In genomic region chr15:52879862-52880261, GRCh38 we compare ENCODE assay signal across 14 cellular contexts.
A peak's percentile ranks its signal among the peaks of the same experiment; 100 is the strongest.
DNase-seq lines count a peak whose midpoint lies in the region; ATAC-seq and TF ChIP-seq lines count a peak whose summit lies in the region.
"Had no signal": no experiment of that assay in that cellular context is flagged by ENCODE, and none has a peak within 500 bp of the region (broad histone marks: within the 10 kb centered on the region; RNA-seq: fewer than 3 reads in every experiment).

No MANE protein-coding gene starts in this region.

- in situ Hi-C loops in mammary epithelial cell (cut with MboI; ENCODE audit: low sequenced_read_pairs in 2 of 2) = no loop called here

- POLR2A ChIA-PET in WTC11 (lab: Charles Lee) = no interaction called here

- dilution Hi-C loops in mammary epithelial cell (cut with HindIII; ENCODE audit: low sequenced_read_pairs) = no loop called here

- H3K9ac ChIP-seq in neural progenitor cell (no peak overlapping the region), mammary epithelial cell (ENCODE audit: insufficient read depth, low read length) (no peak overlapping the region)
- H3K9ac ChIP-seq: BLaER1 treated with 17β-estradiol and CSF1 and Interleukin-3, amounts not matched to agents 10 nM and 100 nM had no signal

- peak; percentile 35 to 68 for DNase-seq in NCI-H524 (lab: John Stamatoyannopoulos, UW)
- no peak for DNase-seq in NCI-H524 treated with DMSO at 0.1 percent for 48 hours (lab: John Stamatoyannopoulos, UW)
- no peak for DNase-seq in WTC11 (ENCODE audit: low spot score)
- DNase-seq in neural progenitor cell (ENCODE audit: low spot score) = no peak
- DNase-seq in mammary epithelial cell = no peak
- DNase-seq: Calu3; CD8-positive, alpha-beta T cell; GOT3; H9 had no signal

- H3K27ac ChIP-seq in neural progenitor cell = no peak overlapping the region
- H3K27ac ChIP-seq in mammary epithelial cell (ENCODE audit: insufficient read depth, low read depth, low read length) = no peak overlapping the region
- H3K27ac ChIP-seq: BLaER1 treated with 17β-estradiol and CSF1 and Interleukin-3, amounts not matched to agents 10 nM and 100 nM had no signal

- H3K4me3 ChIP-seq in neural progenitor cell (no peak overlapping the region), mammary epithelial cell (replicated peaks in 1 of 3; ENCODE audit: insufficient read depth in 1 of 3, low read depth in 2 of 3, low read length in 3 of 3) (no peak overlapping the region)
- H3K4me3 ChIP-seq: BLaER1 treated with 17β-estradiol and CSF1 and Interleukin-3, amounts not matched to agents 10 nM and 100 nM had no signal

- BruUV-seq in mammary epithelial cell (replicated peaks; lab: Mats Ljungman, UMichigan) = no TSS peak

- H3K27me3 ChIP-seq in neural progenitor cell (no peaks in the 10 kb centered on the region), mammary epithelial cell (ENCODE audit: insufficient read depth, low read length) (no peaks in the 10 kb centered on the region)
- H3K27me3 ChIP-seq: BLaER1 treated with 17β-estradiol and CSF1 and Interleukin-3, amounts not matched to agents 10 nM and 100 nM had no signal

- intact Hi-C loops in mammary epithelial cell (cut with micrococcal nuclease) = no loop called here

- H3K9me3 Mint-ChIP-seq in WTC11 (no peaks in the 10 kb centered on the region), neural progenitor cell (no peaks in the 10 kb centered on the region)
- H3K9me3 Mint-ChIP-seq: CD8-positive, alpha-beta T cell; H9 had no signal

- ATAC-seq in WTC11 (peak; percentile 66), GM19463 (IDR thresholded peaks at IDR 0.05; ENCODE audit: unreplicated experiment) (no peak), HG03342 (IDR thresholded peaks at IDR 0.05; ENCODE audit: unreplicated experiment) (no peak)
- ATAC-seq: CD8-positive, alpha-beta T cell; HepG2 had no signal

- TF ChIP-seq CTCF in WTC11 (IDR thresholded peaks at IDR 0.05) (no peak), neural progenitor cell (IDR thresholded peaks at IDR 0.05) (no peak), mammary epithelial cell (conservative IDR thresholded peaks at IDR 0.05 in 1 of 2, IDR thresholded peaks at IDR 0.05 in 1 of 2; ENCODE audit: extremely low read depth in 1 of 2, insufficient read depth in 1 of 2, low read depth in 1 of 2, low read length in 2 of 2) (no peak)

- H3K4me2 ChIP-seq in neural progenitor cell = no peak overlapping the region
- H3K4me2 ChIP-seq in mammary epithelial cell (ENCODE audit: insufficient read depth, low read depth, low read length) = no peak overlapping the region
- H3K4me2 ChIP-seq: BLaER1 treated with 17β-estradiol and CSF1 and Interleukin-3, amounts not matched to agents 10 nM and 100 nM had no signal

- CTCF ChIA-PET in WTC11 (lab: Charles Lee) (interaction anchor here (0.6 kb wide), 1 partner anchor 97 kb away, joined by 3 read pairs; no protein-coding TSS in a partner anchor), mammary epithelial cell (lab: Charles Lee; ENCODE audit: low non-redundant PET) (no interaction called here)

- H4K20me1 ChIP-seq in neural progenitor cell (ENCODE audit: low read depth) = no peaks in the 10 kb centered on the region
- H4K20me1 ChIP-seq in mammary epithelial cell (ENCODE audit: insufficient read depth, low read length) = no peaks in the 10 kb centered on the region
- H4K20me1 ChIP-seq: BLaER1 treated with 17β-estradiol and CSF1 and Interleukin-3, amounts not matched to agents 10 nM and 100 nM had no signal

- H3K27me3 Mint-ChIP-seq in WTC11 (ENCODE audit: low read depth) (no peaks in the 10 kb centered on the region; the same call in 1 of the 2 replicates), neural progenitor cell (ENCODE audit: insufficient read depth, low read depth) (peaks cover 5% of the 10 kb centered on the region)

- H3K36me3 ChIP-seq in neural progenitor cell (no peaks in the 10 kb centered on the region), mammary epithelial cell (ENCODE audit: insufficient read depth, low read length) (no peaks in the 10 kb centered on the region)
- H3K36me3 ChIP-seq: BLaER1 treated with 17β-estradiol and CSF1 and Interleukin-3, amounts not matched to agents 10 nM and 100 nM had no signal

- H3K4me3 Mint-ChIP-seq in WTC11 (no peak overlapping the region), neural progenitor cell (peak overlapping the region; percentile 9)
- H3K4me3 Mint-ChIP-seq: B cell; CD8-positive, alpha-beta T cell; H9 had no signal

- peaks cover 11% of the 10 kb centered on the region for H3K4me1 ChIP-seq in neural progenitor cell
- no peaks in the 10 kb centered on the region for H3K4me1 ChIP-seq in mammary epithelial cell (ENCODE audit: insufficient read depth, low read length)
- H3K4me1 ChIP-seq: BLaER1 treated with 17β-estradiol and CSF1 and Interleukin-3, amounts not matched to agents 10 nM and 100 nM had no signal

- H2AFZ ChIP-seq in neural progenitor cell (replicated peaks) (peak overlapping the region; percentile 46), mammary epithelial cell (ENCODE audit: low read depth, low read length) (no peak overlapping the region)

- H3K79me2 ChIP-seq in neural progenitor cell (ENCODE audit: low read depth) (no peaks in the 10 kb centered on the region), mammary epithelial cell (ENCODE audit: insufficient read depth, low read length) (no peaks in the 10 kb centered on the region)

- H3F3A ChIP-seq in neural progenitor cell (ENCODE audit: low read depth) = no peaks in the 10 kb centered on the region

- H3K27ac Mint-ChIP-seq in WTC11 = no peak overlapping the region
- peak overlapping the region; percentile 39 for H3K27ac Mint-ChIP-seq in neural progenitor cell
- H3K27ac Mint-ChIP-seq: B cell; CD8-positive, alpha-beta T cell; H9 had no signal

- H3K9me3 ChIP-seq in neural progenitor cell (ENCODE audit: low read depth) (no peaks in the 10 kb centered on the region), mammary epithelial cell (replicated peaks; ENCODE audit: insufficient read depth, low read length) (peaks cover 3% of the 10 kb centered on the region)
- H3K9me3 ChIP-seq: BLaER1 treated with 17β-estradiol and CSF1 and Interleukin-3, amounts not matched to agents 10 nM and 100 nM had no signal

- H3K36me3 Mint-ChIP-seq in WTC11 (no peaks in the 10 kb centered on the region), neural progenitor cell (no peaks in the 10 kb centered on the region)
- H3K36me3 Mint-ChIP-seq: CD8-positive, alpha-beta T cell had no signal

- H3K4me1 Mint-ChIP-seq in WTC11 = peaks cover 28% of the 10 kb centered on the region
- peaks cover 54% of the 10 kb centered on the region for H3K4me1 Mint-ChIP-seq in neural progenitor cell
- H3K4me1 Mint-ChIP-seq: B cell had no signal

- 49% methylated on average over 5 of the region's 6 CpGs for WGBS in mammary epithelial cell (ENCODE audit: low coverage, missing lambda C conversion rate)

TF ChIP-seq in WTC11, 78 proteins besides CTCF, POLR2A, EP300 and RAD21 (continues in another document):
- TF ChIP-seq FOXJ3 (CRISPR knock-in tag; IDR thresholded peaks at IDR 0.05; ENCODE audit: borderline replicate concordance) = no peak
- TF ChIP-seq, protein P1, sequence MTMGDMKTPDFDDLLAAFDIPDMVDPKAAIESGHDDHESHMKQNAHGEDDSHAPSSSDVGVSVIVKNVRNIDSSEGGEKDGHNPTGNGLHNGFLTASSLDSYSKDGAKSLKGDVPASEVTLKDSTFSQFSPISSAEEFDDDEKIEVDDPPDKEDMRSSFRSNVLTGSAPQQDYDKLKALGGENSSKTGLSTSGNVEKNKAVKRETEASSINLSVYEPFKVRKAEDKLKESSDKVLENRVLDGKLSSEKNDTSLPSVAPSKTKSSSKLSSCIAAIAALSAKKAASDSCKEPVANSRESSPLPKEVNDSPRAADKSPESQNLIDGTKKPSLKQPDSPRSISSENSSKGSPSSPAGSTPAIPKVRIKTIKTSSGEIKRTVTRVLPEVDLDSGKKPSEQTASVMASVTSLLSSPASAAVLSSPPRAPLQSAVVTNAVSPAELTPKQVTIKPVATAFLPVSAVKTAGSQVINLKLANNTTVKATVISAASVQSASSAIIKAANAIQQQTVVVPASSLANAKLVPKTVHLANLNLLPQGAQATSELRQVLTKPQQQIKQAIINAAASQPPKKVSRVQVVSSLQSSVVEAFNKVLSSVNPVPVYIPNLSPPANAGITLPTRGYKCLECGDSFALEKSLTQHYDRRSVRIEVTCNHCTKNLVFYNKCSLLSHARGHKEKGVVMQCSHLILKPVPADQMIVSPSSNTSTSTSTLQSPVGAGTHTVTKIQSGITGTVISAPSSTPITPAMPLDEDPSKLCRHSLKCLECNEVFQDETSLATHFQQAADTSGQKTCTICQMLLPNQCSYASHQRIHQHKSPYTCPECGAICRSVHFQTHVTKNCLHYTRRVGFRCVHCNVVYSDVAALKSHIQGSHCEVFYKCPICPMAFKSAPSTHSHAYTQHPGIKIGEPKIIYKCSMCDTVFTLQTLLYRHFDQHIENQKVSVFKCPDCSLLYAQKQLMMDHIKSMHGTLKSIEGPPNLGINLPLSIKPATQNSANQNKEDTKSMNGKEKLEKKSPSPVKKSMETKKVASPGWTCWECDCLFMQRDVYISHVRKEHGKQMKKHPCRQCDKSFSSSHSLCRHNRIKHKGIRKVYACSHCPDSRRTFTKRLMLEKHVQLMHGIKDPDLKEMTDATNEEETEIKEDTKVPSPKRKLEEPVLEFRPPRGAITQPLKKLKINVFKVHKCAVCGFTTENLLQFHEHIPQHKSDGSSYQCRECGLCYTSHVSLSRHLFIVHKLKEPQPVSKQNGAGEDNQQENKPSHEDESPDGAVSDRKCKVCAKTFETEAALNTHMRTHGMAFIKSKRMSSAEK (CRISPR knock-in tag; IDR thresholded peaks at IDR 0.05; ENCODE audit: borderline replicate concordance) = no peak
- no peak for TF ChIP-seq E2F5 (CRISPR knock-in tag; IDR thresholded peaks at IDR 0.05)
- TF ChIP-seq, protein P2, sequence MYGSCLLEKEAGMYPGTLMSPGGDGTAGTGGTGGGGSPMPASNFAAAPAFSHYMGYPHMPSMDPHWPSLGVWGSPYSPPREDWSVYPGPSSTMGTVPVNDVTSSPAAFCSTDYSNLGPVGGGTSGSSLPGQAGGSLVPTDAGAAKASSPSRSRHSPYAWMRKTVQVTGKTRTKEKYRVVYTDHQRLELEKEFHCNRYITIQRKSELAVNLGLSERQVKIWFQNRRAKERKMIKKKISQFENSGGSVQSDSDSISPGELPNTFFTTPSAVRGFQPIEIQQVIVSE (CRISPR knock-in tag; IDR thresholded peaks at IDR 0.05; ENCODE audit: borderline replicate concordance) = no peak

Comparison
In these comparisons a context has a peak if more than half of its experiments do, and no peak if none do; other contexts are left out.
1. DNase-seq: peak in NCI-H524 (2 of 2); none in NCI-H524 treated with DMSO at 0.1 percent for 48 hours (single experiment), WTC11 (single experiment), neural progenitor cell (single experiment) and mammary epithelial cell (single experiment).